7 cellular contexts compared by ENCODE assay signal in the genomic region with DNA sequence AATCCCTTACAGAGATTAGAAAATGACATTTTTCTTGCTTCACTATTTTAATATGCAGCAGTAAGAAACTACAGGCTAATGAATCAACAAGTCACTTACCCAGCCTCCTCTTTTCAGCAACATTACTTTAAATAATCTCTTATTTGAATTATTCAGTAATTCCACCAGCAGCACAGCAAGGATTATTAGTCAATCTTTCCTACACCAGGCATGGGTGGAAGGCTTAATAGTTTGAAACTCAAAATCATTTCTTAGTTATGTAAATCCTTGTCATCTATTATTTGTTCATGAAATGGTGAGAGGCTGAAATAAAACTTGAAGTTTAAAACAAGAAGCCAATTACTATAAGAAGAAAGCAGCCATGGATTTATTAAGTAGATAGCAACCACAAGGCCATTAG.
"Had no signal": no experiment of that assay in that cellular context is flagged by ENCODE, and none has a peak within 500 bp of the region (broad histone marks: within the 10 kb centered on the region; RNA-seq: fewer than 3 reads in every experiment).

No MANE protein-coding gene starts in this region.

- H3K9ac ChIP-seq: KMS-11 had no signal

- H3K9me3 ChIP-seq: HAP-1 had no signal

- H3K27ac ChIP-seq: HL-60, KMS-11 had no signal

- H3K36me3 ChIP-seq: HAP-1 had no signal

- H3K4me2 ChIP-seq: KMS-11 had no signal

- H3K4me3 ChIP-seq: HAP-1 had no signal

- H3K4me1 ChIP-seq: HAP-1 had no signal

- DNase-seq: GOT3, H7, HFFc6, KBM-7 had no signal
